30 cellular contexts compared by ENCODE assay signal in the genomic region with DNA sequence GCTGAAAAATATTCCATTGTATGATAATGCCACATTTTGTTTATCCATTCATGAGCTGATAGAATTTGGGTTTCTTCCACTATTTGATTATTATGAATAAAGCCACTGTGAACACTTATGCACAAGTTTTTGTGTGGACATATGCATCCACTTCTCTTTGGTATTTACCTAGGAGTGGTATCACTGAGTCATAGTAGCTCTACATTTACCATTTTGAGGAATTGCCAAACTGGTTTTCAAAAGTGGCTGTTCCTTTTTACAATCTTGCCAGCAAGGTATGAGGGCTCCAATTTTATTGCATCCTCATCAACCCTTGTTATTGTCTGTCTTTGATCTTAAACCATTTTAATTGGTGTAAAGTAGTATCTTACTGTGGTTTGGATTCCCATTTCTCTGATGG.
"Had no signal": no experiment of that assay in that cellular context is flagged by ENCODE, and none has a peak within 500 bp of the region (broad histone marks: within the 10 kb centered on the region; RNA-seq: fewer than 3 reads in every experiment).

No MANE protein-coding gene starts in this region.

- H3K36me3 ChIP-seq: brain microvascular endothelial cell, esophagus muscularis mucosa, gastrocnemius medialis, heart left ventricle had no signal

- H3K27ac Mint-ChIP-seq: activated CD8-positive, alpha-beta T cell treated with anti-CD3 and anti-CD28 coated beads for 36 hours; activated naive CD8-positive, alpha-beta T cell; activated T-helper 17 cell treated with anti-CD3 and anti-CD28 coated beads, Interleukin-2, amount 50 U/mL, for 72 hours; effector memory CD8-positive, alpha-beta T cell had no signal

- H3K4me3 Mint-ChIP-seq: activated CD8-positive, alpha-beta T cell treated with anti-CD3 and anti-CD28 coated beads for 36 hours; activated naive CD8-positive, alpha-beta T cell; activated T-cell treated with anti-CD3 and anti-CD28 coated beads, Interleukin-2, amount 50 U/mL, for 4 hours; activated T-helper 17 cell treated with anti-CD3 and anti-CD28 coated beads, Interleukin-2, amount 50 U/mL, for 72 hours; effector memory CD8-positive, alpha-beta T cell had no signal

- ATAC-seq: activated CD8-positive, alpha-beta T cell treated with anti-CD3 and anti-CD28 coated beads for 36 hours; activated T-cell treated with anti-CD3 and anti-CD28 coated beads, Interleukin-2, amount 50 U/mL, for 4 hours; activated T-helper 17 cell treated with anti-CD3 and anti-CD28 coated beads, Interleukin-2, amount 50 U/mL, for 72 hours; effector memory CD8-positive, alpha-beta T cell; foreskin keratinocyte; gastrocnemius medialis; heart left ventricle had no signal

- H3K4me1 Mint-ChIP-seq: activated T-helper 17 cell treated with anti-CD3 and anti-CD28 coated beads, Interleukin-2, amount 50 U/mL, for 72 hours had no signal

- H3K27ac ChIP-seq: brain microvascular endothelial cell, esophagus muscularis mucosa, foreskin keratinocyte, gastrocnemius medialis, heart left ventricle had no signal

- DNase-seq: activated CD4-positive, alpha-beta T cell treated with anti-CD3 and anti-CD28 coated beads for 48 hours; activated CD4-positive, alpha-beta T cell treated with anti-CD3 and anti-CD28 coated beads, Interleukin-2, amount 50 U/mL, for 1 hour; activated CD4-positive, alpha-beta T cell treated with anti-CD3 and anti-CD28 coated beads, Interleukin-2, amount 50 U/mL, for 48 hours; activated CD4-positive, CD25-positive, alpha-beta regulatory T cell; activated CD4-positive, CD25-positive, alpha-beta regulatory T cell treated with anti-CD3 and anti-CD28 coated beads, Interleukin-2, amount 50 U/mL, for 72 hours; activated CD8-positive, alpha-beta memory T cell treated with anti-CD3 and anti-CD28 coated beads for 24 hours; activated CD8-positive, alpha-beta T cell treated with anti-CD3 and anti-CD28 coated beads for 36 hours; activated effector memory CD4-positive, alpha-beta T cell treated with Interleukin-2 at 50 U/mL for 16 hours; activated gamma-delta T cell treated with Interleukin-2 at 50 U/mL for 16 hours; activated naive CD4-positive, alpha-beta T cell treated with anti-CD3 and anti-CD28 coated beads, Interleukin-2, amount 50 U/mL, for 16 hours; activated naive CD4-positive, alpha-beta T cell treated with Interleukin-2 at 50 U/mL for 16 hours; activated T-cell treated with anti-CD3 and anti-CD28 coated beads, Interleukin-2, amount 50 U/mL, for 4 hours; amniotic stem cell; anterior cingulate cortex; brain microvascular endothelial cell; caudate nucleus; cortex of kidney; dermis blood vessel endothelial cell; effector CD4-positive, alpha-beta T cell; effector memory CD8-positive, alpha-beta T cell; gastrocnemius medialis; glutamatergic neuron; heart left ventricle; T-helper 2 cell had no signal

- H3K27me3 ChIP-seq: brain microvascular endothelial cell, esophagus muscularis mucosa, foreskin keratinocyte, gastrocnemius medialis, heart left ventricle had no signal

- H3K4me1 ChIP-seq: esophagus muscularis mucosa, gastrocnemius medialis, heart left ventricle had no signal

- H3K4me3 ChIP-seq: esophagus muscularis mucosa, gastrocnemius medialis, heart left ventricle had no signal

- H3K36me3 Mint-ChIP-seq: activated naive CD8-positive, alpha-beta T cell had no signal

- H3K9me3 Mint-ChIP-seq: activated CD8-positive, alpha-beta T cell treated with anti-CD3 and anti-CD28 coated beads for 36 hours; activated T-cell treated with anti-CD3 and anti-CD28 coated beads, Interleukin-2, amount 50 U/mL, for 4 hours; activated T-helper 17 cell treated with anti-CD3 and anti-CD28 coated beads, Interleukin-2, amount 50 U/mL, for 72 hours; effector memory CD8-positive, alpha-beta T cell had no signal

- H3K9me3 ChIP-seq: esophagus muscularis mucosa, gastrocnemius medialis, heart left ventricle had no signal

- FAIRE-seq: astrocyte, colon had no signal
